Comparison of ENCODE assay signal across 14 cellular contexts in genomic region chr12:8057291-8057690, GRCh38.
"Had no signal": no experiment of that assay in that cellular context is flagged by ENCODE, and none has a peak within 500 bp of the region (broad histone marks: within the 10 kb centered on the region; RNA-seq: fewer than 3 reads in every experiment).

No MANE protein-coding gene starts in this region.

- DNase-seq: activated CD4-positive, alpha-beta T cell treated with anti-CD3 and anti-CD28 coated beads, Interleukin-2, amount 10 ng/mL, durations not matched to agents 24 days and 14 days; activated CD4-positive, CD25-positive, alpha-beta regulatory T cell; activated CD8-positive, alpha-beta memory T cell treated with anti-CD3 and anti-CD28 coated beads, Interleukin-2, amount 50 U/mL, for 48 hours; activated CD8-positive, alpha-beta T cell treated with anti-CD3 and anti-CD28 coated beads, Interleukin-2, amount 10 ng/mL, durations not matched to agents 7 days and 5 days; activated naive CD4-positive, alpha-beta T cell; amniotic stem cell; colonic mucosa; left colon; naive B cell; T-helper 2 cell; thyroid gland had no signal

- ATAC-seq: activated CD8-positive, alpha-beta T cell treated with anti-CD3 and anti-CD28 coated beads, Interleukin-2, amount 10 ng/mL, durations not matched to agents 7 days and 5 days; left colon; stimulated activated memory B cell treated with anti-CD40 and anti-IgM and Interleukin-4, amounts not matched to agents 10 μg/mL and 1 μg/mL and 100 μg/mL, for 72 hours had no signal

- H3K9me3 ChIP-seq: colonic mucosa, thyroid gland had no signal

- H3K27me3 Mint-ChIP-seq: naive B cell; stimulated activated memory B cell treated with anti-CD40 and anti-IgM and Interleukin-4, amounts not matched to agents 10 μg/mL and 1 μg/mL and 100 μg/mL, for 72 hours had no signal

- H3K9me3 Mint-ChIP-seq: activated CD4-positive, alpha-beta T cell treated with anti-CD3 and anti-CD28 coated beads, Interleukin-2, amount 10 ng/mL, durations not matched to agents 24 days and 14 days; activated T-helper 1 cell treated with anti-CD3 and anti-CD28 coated beads, Interleukin-12 subunit alpha, Interleukin-12 subunit beta, Interleukin-2, Interleukin-4 antibody, amounts not matched to agents 30 ng/mL and 10 ng/mL and 1 ng/mL, durations not matched to agents 14 hours and 24 hours and 36 hours; naive B cell; stimulated activated memory B cell treated with anti-CD40 and anti-IgM and Interleukin-4, amounts not matched to agents 10 μg/mL and 1 μg/mL and 100 μg/mL, for 72 hours had no signal

- H3K27ac Mint-ChIP-seq: activated CD4-positive, alpha-beta T cell treated with anti-CD3 and anti-CD28 coated beads, Interleukin-2, amount 10 ng/mL, durations not matched to agents 24 days and 14 days; activated CD8-positive, alpha-beta T cell treated with anti-CD3 and anti-CD28 coated beads, Interleukin-2, amount 10 ng/mL, durations not matched to agents 7 days and 5 days; activated T-helper 1 cell treated with anti-CD3 and anti-CD28 coated beads, Interleukin-12 subunit alpha, Interleukin-12 subunit beta, Interleukin-2, Interleukin-4 antibody, amounts not matched to agents 30 ng/mL and 10 ng/mL and 1 ng/mL, durations not matched to agents 14 hours and 24 hours and 36 hours; naive B cell; stimulated activated memory B cell treated with anti-CD40 and anti-IgM and Interleukin-4, amounts not matched to agents 10 μg/mL and 1 μg/mL and 100 μg/mL, for 72 hours had no signal

- H3K4me3 ChIP-seq: colonic mucosa, lung, thyroid gland had no signal

- H3K4me3 Mint-ChIP-seq: activated CD4-positive, alpha-beta T cell treated with anti-CD3 and anti-CD28 coated beads, Interleukin-2, amount 10 ng/mL, durations not matched to agents 24 days and 14 days; activated CD8-positive, alpha-beta T cell treated with anti-CD3 and anti-CD28 coated beads, Interleukin-2, amount 10 ng/mL, durations not matched to agents 7 days and 5 days; activated T-helper 1 cell treated with anti-CD3 and anti-CD28 coated beads, Interleukin-12 subunit alpha, Interleukin-12 subunit beta, Interleukin-2, Interleukin-4 antibody, amounts not matched to agents 30 ng/mL and 10 ng/mL and 1 ng/mL, durations not matched to agents 14 hours and 24 hours and 36 hours; naive B cell; stimulated activated memory B cell treated with anti-CD40 and anti-IgM and Interleukin-4, amounts not matched to agents 10 μg/mL and 1 μg/mL and 100 μg/mL, for 72 hours had no signal

- H3K4me1 Mint-ChIP-seq: stimulated activated memory B cell treated with anti-CD40 and anti-IgM and Interleukin-4, amounts not matched to agents 10 μg/mL and 1 μg/mL and 100 μg/mL, for 72 hours had no signal
